1 cellular context compared by ENCODE assay signal in the genomic region with DNA sequence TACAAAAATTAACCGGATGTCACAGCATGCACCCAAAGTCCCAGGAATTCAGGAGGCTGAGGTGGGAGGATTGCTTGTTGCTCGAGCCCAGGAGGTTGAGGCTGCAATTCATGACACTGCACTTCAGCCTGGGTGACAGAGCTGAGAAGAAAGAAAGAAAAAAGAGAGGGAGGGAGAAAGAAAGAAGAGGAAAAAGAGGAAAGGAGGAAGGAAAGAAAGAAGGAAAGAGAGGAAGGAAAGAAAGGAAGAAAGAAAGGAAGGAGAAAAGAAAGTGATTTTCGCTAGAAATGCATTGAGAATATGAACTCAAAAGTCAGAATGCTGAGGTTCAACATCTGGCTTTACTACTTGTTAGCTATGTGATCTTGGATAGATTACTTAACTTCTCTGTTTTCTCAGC.
TF ChIP-seq lines count a peak whose summit lies in the region.

No MANE protein-coding gene starts in this region.

TF ChIP-seq in WTC11, 78 proteins besides CTCF, POLR2A, EP300 and RAD21 (continued from another document):
- TF ChIP-seq, protein P1, sequence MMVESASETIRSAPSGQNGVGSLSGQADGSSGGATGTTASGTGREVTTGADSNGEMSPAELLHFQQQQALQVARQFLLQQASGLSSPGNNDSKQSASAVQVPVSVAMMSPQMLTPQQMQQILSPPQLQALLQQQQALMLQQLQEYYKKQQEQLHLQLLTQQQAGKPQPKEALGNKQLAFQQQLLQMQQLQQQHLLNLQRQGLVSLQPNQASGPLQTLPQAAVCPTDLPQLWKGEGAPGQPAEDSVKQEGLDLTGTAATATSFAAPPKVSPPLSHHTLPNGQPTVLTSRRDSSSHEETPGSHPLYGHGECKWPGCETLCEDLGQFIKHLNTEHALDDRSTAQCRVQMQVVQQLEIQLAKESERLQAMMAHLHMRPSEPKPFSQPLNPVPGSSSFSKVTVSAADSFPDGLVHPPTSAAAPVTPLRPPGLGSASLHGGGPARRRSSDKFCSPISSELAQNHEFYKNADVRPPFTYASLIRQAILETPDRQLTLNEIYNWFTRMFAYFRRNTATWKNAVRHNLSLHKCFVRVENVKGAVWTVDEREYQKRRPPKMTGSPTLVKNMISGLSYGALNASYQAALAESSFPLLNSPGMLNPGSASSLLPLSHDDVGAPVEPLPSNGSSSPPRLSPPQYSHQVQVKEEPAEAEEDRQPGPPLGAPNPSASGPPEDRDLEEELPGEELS (CRISPR knock-in tag; IDR thresholded peaks at IDR 0.05), result no peak
- TF ChIP-seq ZNF317 (CRISPR knock-in tag; IDR thresholded peaks at IDR 0.05; ENCODE audit: borderline replicate concordance, low read depth) (no peak), TP53 (CRISPR knock-in tag; IDR thresholded peaks at IDR 0.05) (no peak), SOX15 (CRISPR knock-in tag; IDR thresholded peaks at IDR 0.05) (no peak), ETV6 (CRISPR knock-in tag; IDR thresholded peaks at IDR 0.05) (no peak), ZNF232 (CRISPR knock-in tag; IDR thresholded peaks at IDR 0.05) (no peak)
- TF ChIP-seq, protein P2, sequence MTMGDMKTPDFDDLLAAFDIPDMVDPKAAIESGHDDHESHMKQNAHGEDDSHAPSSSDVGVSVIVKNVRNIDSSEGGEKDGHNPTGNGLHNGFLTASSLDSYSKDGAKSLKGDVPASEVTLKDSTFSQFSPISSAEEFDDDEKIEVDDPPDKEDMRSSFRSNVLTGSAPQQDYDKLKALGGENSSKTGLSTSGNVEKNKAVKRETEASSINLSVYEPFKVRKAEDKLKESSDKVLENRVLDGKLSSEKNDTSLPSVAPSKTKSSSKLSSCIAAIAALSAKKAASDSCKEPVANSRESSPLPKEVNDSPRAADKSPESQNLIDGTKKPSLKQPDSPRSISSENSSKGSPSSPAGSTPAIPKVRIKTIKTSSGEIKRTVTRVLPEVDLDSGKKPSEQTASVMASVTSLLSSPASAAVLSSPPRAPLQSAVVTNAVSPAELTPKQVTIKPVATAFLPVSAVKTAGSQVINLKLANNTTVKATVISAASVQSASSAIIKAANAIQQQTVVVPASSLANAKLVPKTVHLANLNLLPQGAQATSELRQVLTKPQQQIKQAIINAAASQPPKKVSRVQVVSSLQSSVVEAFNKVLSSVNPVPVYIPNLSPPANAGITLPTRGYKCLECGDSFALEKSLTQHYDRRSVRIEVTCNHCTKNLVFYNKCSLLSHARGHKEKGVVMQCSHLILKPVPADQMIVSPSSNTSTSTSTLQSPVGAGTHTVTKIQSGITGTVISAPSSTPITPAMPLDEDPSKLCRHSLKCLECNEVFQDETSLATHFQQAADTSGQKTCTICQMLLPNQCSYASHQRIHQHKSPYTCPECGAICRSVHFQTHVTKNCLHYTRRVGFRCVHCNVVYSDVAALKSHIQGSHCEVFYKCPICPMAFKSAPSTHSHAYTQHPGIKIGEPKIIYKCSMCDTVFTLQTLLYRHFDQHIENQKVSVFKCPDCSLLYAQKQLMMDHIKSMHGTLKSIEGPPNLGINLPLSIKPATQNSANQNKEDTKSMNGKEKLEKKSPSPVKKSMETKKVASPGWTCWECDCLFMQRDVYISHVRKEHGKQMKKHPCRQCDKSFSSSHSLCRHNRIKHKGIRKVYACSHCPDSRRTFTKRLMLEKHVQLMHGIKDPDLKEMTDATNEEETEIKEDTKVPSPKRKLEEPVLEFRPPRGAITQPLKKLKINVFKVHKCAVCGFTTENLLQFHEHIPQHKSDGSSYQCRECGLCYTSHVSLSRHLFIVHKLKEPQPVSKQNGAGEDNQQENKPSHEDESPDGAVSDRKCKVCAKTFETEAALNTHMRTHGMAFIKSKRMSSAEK (CRISPR knock-in tag; IDR thresholded peaks at IDR 0.05; ENCODE audit: borderline replicate concordance), result no peak
TF ChIP-seq in WTC11: peak in this region for 0.
